Comparison of ENCODE assay signal across 1 cellular context in the genomic region with DNA sequence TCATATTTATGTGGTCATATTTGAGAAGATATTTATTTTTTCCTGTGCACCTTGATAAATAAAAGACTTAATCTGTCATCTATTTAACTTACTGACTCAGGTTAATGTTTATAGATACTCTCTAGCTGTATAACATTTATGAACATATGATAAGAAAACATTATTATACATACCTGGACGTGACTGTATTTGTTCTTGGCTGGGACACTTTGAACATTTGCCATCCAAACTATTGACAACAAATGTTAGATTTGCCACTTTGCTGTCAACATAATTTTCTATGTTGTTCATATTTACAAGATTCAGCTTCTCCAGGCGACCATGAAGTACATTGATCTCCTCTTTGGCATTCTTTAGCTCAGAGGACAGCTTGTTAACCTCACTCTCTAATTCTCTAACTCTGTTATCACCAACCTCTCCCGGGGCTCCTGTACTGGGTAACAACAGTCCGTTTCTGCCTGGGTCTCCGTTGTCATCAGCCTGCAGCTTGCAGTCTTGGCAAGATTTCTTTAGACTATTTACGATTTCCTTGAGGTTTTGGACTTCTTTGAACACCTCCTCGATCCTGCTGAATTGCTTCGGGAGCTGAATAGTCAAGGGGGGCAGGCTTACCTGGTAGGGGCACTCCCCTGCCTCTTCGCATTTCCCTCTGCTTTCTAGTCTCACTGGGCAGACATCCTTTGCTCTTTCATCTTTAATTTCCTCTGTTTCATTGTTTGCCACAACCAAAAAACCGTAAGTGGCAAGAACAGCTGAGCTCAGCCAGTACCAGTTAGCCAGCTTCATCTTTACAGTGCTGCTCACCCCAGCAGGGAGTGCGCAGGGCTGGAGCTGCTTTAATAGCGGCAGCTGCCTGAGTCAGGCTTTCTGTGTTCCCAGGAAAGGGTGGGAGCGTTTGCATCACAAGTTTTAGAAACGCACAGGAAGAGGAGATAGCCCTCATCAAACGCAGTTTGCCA.
TF ChIP-seq lines count a peak whose summit lies in the region.

A gene with protein sequence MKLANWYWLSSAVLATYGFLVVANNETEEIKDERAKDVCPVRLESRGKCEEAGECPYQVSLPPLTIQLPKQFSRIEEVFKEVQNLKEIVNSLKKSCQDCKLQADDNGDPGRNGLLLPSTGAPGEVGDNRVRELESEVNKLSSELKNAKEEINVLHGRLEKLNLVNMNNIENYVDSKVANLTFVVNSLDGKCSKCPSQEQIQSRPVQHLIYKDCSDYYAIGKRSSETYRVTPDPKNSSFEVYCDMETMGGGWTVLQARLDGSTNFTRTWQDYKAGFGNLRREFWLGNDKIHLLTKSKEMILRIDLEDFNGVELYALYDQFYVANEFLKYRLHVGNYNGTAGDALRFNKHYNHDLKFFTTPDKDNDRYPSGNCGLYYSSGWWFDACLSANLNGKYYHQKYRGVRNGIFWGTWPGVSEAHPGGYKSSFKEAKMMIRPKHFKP (minus strand): TSS at position 812 of the 959 bp plus-strand sequence. CDS start 26 bp downstream, at position 786.

TF ChIP-seq in SK-N-SH, 30 proteins besides CTCF, POLR2A, EP300 and RAD21:
- no peak for TF ChIP-seq RXRA (IDR thresholded peaks at IDR 0.05; ENCODE audit: borderline replicate concordance, low read depth)
- TF ChIP-seq, protein P1, sequence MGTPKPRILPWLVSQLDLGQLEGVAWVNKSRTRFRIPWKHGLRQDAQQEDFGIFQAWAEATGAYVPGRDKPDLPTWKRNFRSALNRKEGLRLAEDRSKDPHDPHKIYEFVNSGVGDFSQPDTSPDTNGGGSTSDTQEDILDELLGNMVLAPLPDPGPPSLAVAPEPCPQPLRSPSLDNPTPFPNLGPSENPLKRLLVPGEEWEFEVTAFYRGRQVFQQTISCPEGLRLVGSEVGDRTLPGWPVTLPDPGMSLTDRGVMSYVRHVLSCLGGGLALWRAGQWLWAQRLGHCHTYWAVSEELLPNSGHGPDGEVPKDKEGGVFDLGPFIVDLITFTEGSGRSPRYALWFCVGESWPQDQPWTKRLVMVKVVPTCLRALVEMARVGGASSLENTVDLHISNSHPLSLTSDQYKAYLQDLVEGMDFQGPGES (IDR thresholded peaks at IDR 0.05; ENCODE audit: low read depth, low read length): no peak
TF ChIP-seq in SK-N-SH: peak in this region for 0.
